In the genomic region with DNA sequence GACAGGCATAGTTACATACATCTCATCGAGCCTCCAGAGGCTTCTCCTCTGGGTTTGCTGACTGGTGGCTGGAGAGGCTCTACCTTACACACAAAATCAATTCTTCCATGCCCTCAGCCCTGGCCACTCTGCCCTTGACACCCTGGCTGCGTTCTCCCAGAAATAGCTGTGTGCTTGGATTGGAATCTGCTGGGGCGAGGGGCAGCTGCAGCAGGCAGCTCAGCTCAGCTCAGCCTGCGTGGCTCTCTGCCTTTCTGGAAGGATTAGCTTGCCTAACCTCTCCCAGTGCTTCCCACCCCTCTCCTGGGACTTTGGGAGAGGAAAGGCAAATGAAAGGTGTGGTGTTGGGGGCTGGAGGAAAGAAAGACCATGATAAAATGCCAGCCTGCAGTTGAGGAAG, we compare ENCODE assay signal across 20 cellular contexts.
"Had no signal": no experiment of that assay in that cellular context is flagged by ENCODE, and none has a peak within 500 bp of the region (broad histone marks: within the 10 kb centered on the region; RNA-seq: fewer than 3 reads in every experiment).

No MANE protein-coding gene starts in this region.

- H3K36me3 ChIP-seq: SJSA1 had no signal

- H3K27ac ChIP-seq: SJSA1, SK-N-MC had no signal

- DNase-seq: KBM-7, MV-4-11, NCI-H1048, NCI-H1105, NCI-H1417, NCI-H1436 treated with DMSO at 0.1 percent for 48 hours, NCI-H1694, NCI-H187 treated with DMSO at 0.1 percent for 48 hours, NCI-H2029 treated with DMSO at 0.1 percent for 48 hours, NCI-H2171 treated with DMSO at 0.1 percent for 48 hours, NCI-H345, NCI-H446 treated with DMSO at 0.1 percent for 48 hours, NCI-H510A treated with DMSO at 0.1 percent for 48 hours, NCI-H526, Right ventricle myocardium superior, RPMI8226, SIG-M5 had no signal

- FAIRE-seq: RCC 7860 had no signal

- H3K4me3 ChIP-seq: SJSA1, SK-N-MC had no signal

- H3K9me3 ChIP-seq: SJSA1 had no signal

- H3K4me1 ChIP-seq: SJSA1 had no signal
